Comparison of ENCODE assay signal across 18 cellular contexts in the genomic region with DNA sequence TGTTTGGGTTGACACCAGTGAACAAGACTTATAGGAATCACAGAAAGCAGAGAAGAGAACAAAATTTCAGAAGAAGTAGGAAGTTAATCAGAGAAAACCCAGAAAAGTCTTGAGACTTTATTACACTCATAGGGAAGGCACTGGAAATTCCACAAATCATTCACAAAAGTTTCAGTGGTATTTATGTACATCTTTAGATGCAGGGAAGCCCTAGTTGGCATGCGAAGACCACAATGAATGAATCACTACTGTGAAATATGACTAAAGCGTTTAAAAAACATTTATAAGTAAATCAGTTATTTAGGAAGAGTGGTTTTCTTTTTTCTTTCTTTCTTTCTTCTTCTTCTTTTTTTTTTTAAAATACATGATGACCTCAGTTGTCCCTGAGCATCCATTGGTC.
DNase-seq lines count a peak whose midpoint lies in the region; ATAC-seq and TF ChIP-seq lines count a peak whose summit lies in the region.
"Had no signal": no experiment of that assay in that cellular context is flagged by ENCODE, and none has a peak within 500 bp of the region (broad histone marks: within the 10 kb centered on the region; RNA-seq: fewer than 3 reads in every experiment).

No MANE protein-coding gene starts in this region.

- ATAC-seq in GM21529 (IDR thresholded peaks at IDR 0.05; ENCODE audit: unreplicated experiment) (peak; percentile 53), HG02840 (IDR thresholded peaks at IDR 0.05; ENCODE audit: low FRiP score, unreplicated experiment) (no peak)
- ATAC-seq: heart left ventricle, lower lobe of right lung had no signal

- TF ChIP-seq CTCF in AG10803 (conservative IDR thresholded peaks at IDR 0.05; ENCODE audit: low read length) (no peak), fibroblast of pulmonary artery (IDR thresholded peaks at IDR 0.05; ENCODE audit: low read length, missing control alignments) (no peak)

- DNase-seq in AG10803 (ENCODE audit: low read depth) (peak; percentile 10), M059J (ENCODE audit: low read depth) (peak; percentile 60), fibroblast of pulmonary artery (ENCODE audit: low read depth) (peak; percentile 14), NCI-H446 (lab: John Stamatoyannopoulos, UW) (no peak), NCI-H1436 (lab: John Stamatoyannopoulos, UW) (no peak)
- no peak for DNase-seq in activated CD4-positive, CD25-positive, alpha-beta regulatory T cell (lab: John Stamatoyannopoulos, UW)
- DNase-seq: aorta, heart left ventricle, KBM-7, lower lobe of right lung, NCI-H1694, NCI-H526 treated with DMSO at 0.1 percent for 48 hours, nephron progenitor cell, sigmoid colon, T1000, testis had no signal

- H3K4me3 ChIP-seq in AG10803 (ENCODE audit: low read length) (no peak overlapping the region), fibroblast of pulmonary artery (replicated peaks; ENCODE audit: low read depth, low read length) (no peak overlapping the region)
- H3K4me3 ChIP-seq: heart left ventricle, lower lobe of right lung, sigmoid colon, testis had no signal

Comparison
In these comparisons a context has a peak if more than half of its experiments do, and no peak if none do; other contexts are left out.
1. DNase-seq: peak in AG10803 (single experiment), M059J (single experiment) and fibroblast of pulmonary artery (single experiment); none in NCI-H446 (0 of 2), activated CD4-positive, CD25-positive, alpha-beta regulatory T cell (0 of 4) and NCI-H1436 (single experiment).